In genomic region chr19:48258350-48258749, GRCh38 we compare ENCODE assay signal across 10 cellular contexts. TPM values are rescaled to one million over a fixed set of nuclear protein-coding genes. Genes with fewer than 3 reads are reported as not detected.
DNase-seq lines count a peak whose midpoint lies in the region; ATAC-seq lines count a peak whose summit lies in the region.
"Had no signal": no experiment of that assay in that cellular context is flagged by ENCODE, and none has a peak within 500 bp of the region (broad histone marks: within the 10 kb centered on the region; RNA-seq: fewer than 3 reads in every experiment).

No MANE protein-coding gene starts in this region.

- peak overlapping the region; percentile 52 for H3K27ac ChIP-seq in CD4-positive, alpha-beta memory T cell (ENCODE audit: low read depth, low read length)
- H3K27ac ChIP-seq in muscle layer of duodenum (ENCODE audit: low read length) = peak overlapping the region; percentile 51

- POLR2A ChIA-PET in CD4-positive, alpha-beta memory T cell (lab: Charles Lee; ENCODE audit: partially characterized antibody) = interaction anchor here (1.7 to 4.3 kb wide), 6 partner anchors 9 to 89 kb away, joined by 5 to 61 read pairs (median 8); no protein-coding TSS in a partner anchor

- H3K36me3 Mint-ChIP-seq in CD4-positive, alpha-beta memory T cell = peaks cover 3 to 15% of the 10 kb centered on the region in 2 donors
- peaks cover 0 to 6% of the 10 kb centered on the region in 2 donors for H3K36me3 Mint-ChIP-seq in activated T-cell treated with anti-CD3 and anti-CD28 coated beads, Interleukin-2, amount 50 U/mL, for 72 hours (ENCODE audit: insufficient read depth in 2 of 2)
- H3K36me3 Mint-ChIP-seq: mesothelial cell of epicardium had no signal

- H3K4me1 ChIP-seq in CD4-positive, alpha-beta memory T cell (ENCODE audit: insufficient read depth, low read length) = peaks cover 51% of the 10 kb centered on the region
- peaks cover 3 to 17% of the 10 kb centered on the region in 2 donors for H3K4me1 ChIP-seq in muscle layer of duodenum (ENCODE audit: control insufficient read depth in 1 of 2, insufficient read depth in 2 of 2, low read length in 2 of 2)

- H3K27me3 ChIP-seq in CD4-positive, alpha-beta memory T cell (ENCODE audit: insufficient read depth, low read length) = no peaks in the 10 kb centered on the region
- H3K27me3 ChIP-seq in muscle layer of duodenum (ENCODE audit: low read depth, low read length) = no peaks in the 10 kb centered on the region

- H3K9me3 Mint-ChIP-seq in CD4-positive, alpha-beta memory T cell = no peaks in the 10 kb centered on the region
- no peaks in the 10 kb centered on the region for H3K9me3 Mint-ChIP-seq in activated T-cell treated with anti-CD3 and anti-CD28 coated beads, Interleukin-2, amount 50 U/mL, for 72 hours
- H3K9me3 Mint-ChIP-seq: mesothelial cell of epicardium had no signal

- DNase-seq in CD4-positive, alpha-beta memory T cell = peak in 4 of 5 donors; percentile 29 to 65 (median 38)
- DNase-seq in HT1080 (ENCODE audit: low read depth) = peak; percentile 54
- DNase-seq in activated T-cell treated with anti-CD3 and anti-CD28 coated beads, Interleukin-2, amount 50 U/mL, for 72 hours = peak; percentile 29 to 39
- no peak for DNase-seq in AG20443 (ENCODE audit: low spot score)
- no peak for DNase-seq in kidney tubule cell (ENCODE audit: low spot score)
- DNase-seq in NCI-H524 (lab: John Stamatoyannopoulos, UW) = no peak
- DNase-seq: NCI-H1105 treated with DMSO at 0.1 percent for 48 hours had no signal

- H3K36me3 ChIP-seq in CD4-positive, alpha-beta memory T cell (ENCODE audit: insufficient read depth, low read length) = no peaks in the 10 kb centered on the region
- no peaks in the 10 kb centered on the region for H3K36me3 ChIP-seq in muscle layer of duodenum (ENCODE audit: control insufficient read depth in 1 of 2, insufficient read depth in 2 of 2, low read length in 2 of 2)

- peak overlapping the region in 1 of 2 donors; percentile 46 for H3K4me3 ChIP-seq in CD4-positive, alpha-beta memory T cell (ENCODE audit: low read length in 2 of 2)
- H3K4me3 ChIP-seq in muscle layer of duodenum (ENCODE audit: low read depth in 1 of 2, low read length in 2 of 2) = no peak overlapping the region

- no peaks in the 10 kb centered on the region for H3K9me3 ChIP-seq in CD4-positive, alpha-beta memory T cell (ENCODE audit: control insufficient read depth in 1 of 2, low read length in 2 of 2)
- no peaks in the 10 kb centered on the region for H3K9me3 ChIP-seq in muscle layer of duodenum (ENCODE audit: control insufficient read depth in 1 of 2, low read length in 2 of 2)

- H3K4me1 Mint-ChIP-seq in CD4-positive, alpha-beta memory T cell = peaks cover 29 to 60% (median 41%) of the 10 kb centered on the region in 4 donors
- peaks cover 61% of the 10 kb centered on the region for H3K4me1 Mint-ChIP-seq in activated T-cell treated with anti-CD3 and anti-CD28 coated beads, Interleukin-2, amount 50 U/mL, for 72 hours (ENCODE audit: low read depth)

- H3K4me3 Mint-ChIP-seq in CD4-positive, alpha-beta memory T cell = peak overlapping the region; percentile 85 to 98 (median 89)
- H3K4me3 Mint-ChIP-seq in activated T-cell treated with anti-CD3 and anti-CD28 coated beads, Interleukin-2, amount 50 U/mL, for 72 hours = peak overlapping the region; percentile 87 to 88
- H3K4me3 Mint-ChIP-seq: mesothelial cell of epicardium had no signal

- ATAC-seq in activated T-cell treated with anti-CD3 and anti-CD28 coated beads, Interleukin-2, amount 50 U/mL, for 72 hours (replicated peaks in 1 of 2) = peak; percentile 31 to 34
- no peak for ATAC-seq in GM18909 (IDR thresholded peaks at IDR 0.05; ENCODE audit: poor library complexity, unreplicated experiment)

- intact Hi-C loops in CD4-positive, alpha-beta memory T cell (cut with micrococcal nuclease) = loop anchor here (5.0 kb wide), 1 partner anchor 64 kb away; a partner anchor contains a TSS

- CTCF ChIA-PET in CD4-positive, alpha-beta memory T cell (lab: Charles Lee; ENCODE audit: partially characterized antibody) = interaction anchor here (1.4 to 3.6 kb wide), 3 partner anchors 9 to 150 kb away, joined by 4 to 39 read pairs (median 16); partner anchors contain the start of gene PLA2G4C

- H3K27me3 Mint-ChIP-seq in CD4-positive, alpha-beta memory T cell = no peaks in the 10 kb centered on the region
- H3K27me3 Mint-ChIP-seq in activated T-cell treated with anti-CD3 and anti-CD28 coated beads, Interleukin-2, amount 50 U/mL, for 72 hours (ENCODE audit: low read depth) = no peaks in the 10 kb centered on the region

- peak overlapping the region; percentile 90 to 97 (median 95) for H3K27ac Mint-ChIP-seq in CD4-positive, alpha-beta memory T cell
- peak overlapping the region; percentile 88 for H3K27ac Mint-ChIP-seq in activated T-cell treated with anti-CD3 and anti-CD28 coated beads, Interleukin-2, amount 50 U/mL, for 72 hours
- H3K27ac Mint-ChIP-seq: mesothelial cell of epicardium had no signal

RNA-seq across cellular contexts. Expression of gene CARD8, which starts 2.6 kb away (rescaled TPM):
- 100 to 1,000 TPM; 310 to 316 TPM for total RNA-seq in CD4-positive, alpha-beta memory T cell
- polyA plus RNA-seq in CD4-positive, alpha-beta memory T cell = 10 to 100 TPM; 74.9 to 90.5 TPM
- 17.1 and 19.0 TPM in 2 replicates for total RNA-seq in HT1080 (2014; rRNA removed; shearing (Covaris generic))
- 19.7 and 20.8 TPM in 2 replicates for polyA plus RNA-seq in HT1080 (2015; cell fraction: cytosol; rRNA removed)
- 44.8 and 52.5 TPM in 2 replicates for polyA plus RNA-seq in HT1080 (2015; cell fraction: nucleus; rRNA removed)
- 100 to 1,000 TPM; 166 to 201 TPM for total RNA-seq in activated T-cell treated with anti-CD3 and anti-CD28 coated beads, Interleukin-2, amount 50 U/mL, for 72 hours

RNA-seq across cellular contexts. Expression of gene ZNF114, which starts 11.5 kb away (rescaled TPM):
- total RNA-seq in CD4-positive, alpha-beta memory T cell = under 1 TPM in 1 of 2 experiments, not detected in 1; 0.36 TPM
- not detected for polyA plus RNA-seq in CD4-positive, alpha-beta memory T cell
- total RNA-seq in HT1080 (2014; rRNA removed; shearing (Covaris generic)) = 1.8 and 2.5 TPM in 2 replicates
- polyA plus RNA-seq in HT1080 (2015; cell fraction: cytosol; rRNA removed) = 0.06 TPM in 1 of 2 replicates, not detected in the other
- not detected in 2 replicates for polyA plus RNA-seq in HT1080 (2015; cell fraction: nucleus; rRNA removed)
- under 1 TPM in 1 of 2 donors, not detected in 1; 0.14 TPM for total RNA-seq in activated T-cell treated with anti-CD3 and anti-CD28 coated beads, Interleukin-2, amount 50 U/mL, for 72 hours

Comparison
In these comparisons a context has a peak if more than half of its experiments do, and no peak if none do; other contexts are left out.
1. DNase-seq: peak in CD4-positive, alpha-beta memory T cell (4 of 5), HT1080 (single experiment) and activated T-cell treated with anti-CD3 and anti-CD28 coated beads, Interleukin-2, amount 50 U/mL, for 72 hours (2 of 2); none in AG20443 (single experiment), kidney tubule cell (single experiment) and NCI-H524 (0 of 2).